In genomic region chr6:36671687-36672375, GRCh38 we compare ENCODE assay signal across 1 cellular context.
TF ChIP-seq lines count a peak whose summit lies in the region.

No MANE protein-coding gene starts in this region.

TF ChIP-seq in HepG2, 621 proteins besides CTCF, POLR2A, EP300 and RAD21 (continued from another document and continues in another):
- no peak for TF ChIP-seq SP140L (CRISPR knock-in tag; IDR thresholded peaks at IDR 0.05; ENCODE audit: borderline replicate concordance)
- TF ChIP-seq TRIM24 (CRISPR knock-in tag; IDR thresholded peaks at IDR 0.05), result no peak
- no peak for TF ChIP-seq MBD4 (IDR thresholded peaks at IDR 0.05; ENCODE audit: borderline replicate concordance, low read length)
- TF ChIP-seq SOX13 (IDR thresholded peaks at IDR 0.05), result no peak
- TF ChIP-seq SOX13 (CRISPR knock-in tag; conservative IDR thresholded peaks at IDR 0.05 in 1 of 2, IDR thresholded peaks at IDR 0.05 in 1 of 2), result peak in 1 of 2 experiments; percentile 29; a peak in 1 of 4 replicates
- no peak for TF ChIP-seq ZNF407 (CRISPR knock-in tag; IDR thresholded peaks at IDR 0.05; ENCODE audit: not compliant biosample characterization)
- no peak for TF ChIP-seq MTA1 (CRISPR knock-in tag; IDR thresholded peaks at IDR 0.05; ENCODE audit: borderline replicate concordance)
- peak; percentile 32; the same call in 1 of the 2 replicates for TF ChIP-seq MED1 (CRISPR knock-in tag; IDR thresholded peaks at IDR 0.05)
- no peak for TF ChIP-seq SYNCRIP (IDR thresholded peaks at IDR 0.05; ENCODE audit: insufficient read depth, low read depth, low read length)
- no peak for TF ChIP-seq ZNF577 (CRISPR knock-in tag; IDR thresholded peaks at IDR 0.05; ENCODE audit: borderline replicate concordance, low read depth)
- no peak for TF ChIP-seq ZNF709 (CRISPR knock-in tag; IDR thresholded peaks at IDR 0.05)
- peak; percentile 28; the same call in 1 of the 2 replicates for TF ChIP-seq UBTF (CRISPR knock-in tag; IDR thresholded peaks at IDR 0.05)
- TF ChIP-seq ZNF616 (CRISPR knock-in tag; IDR thresholded peaks at IDR 0.05; ENCODE audit: low read depth), result 0 out of 2 replicates have a peak, but pooled peaks have one; percentile 50
- TF ChIP-seq NR0B2 (CRISPR knock-in tag; IDR thresholded peaks at IDR 0.05), result no peak
- TF ChIP-seq ZNF713 (CRISPR knock-in tag; IDR thresholded peaks at IDR 0.05), result no peak
- TF ChIP-seq REPIN1 (CRISPR knock-in tag; IDR thresholded peaks at IDR 0.05; ENCODE audit: borderline replicate concordance, low read depth), result no peak
- peak; percentile 31; the same call in 1 of the 2 replicates for TF ChIP-seq RXRA (CRISPR knock-in tag; IDR thresholded peaks at IDR 0.05)
- no peak for TF ChIP-seq REL (CRISPR knock-in tag; conservative IDR thresholded peaks at IDR 0.05)
- TF ChIP-seq MIER3 (CRISPR knock-in tag; IDR thresholded peaks at IDR 0.05; ENCODE audit: borderline replicate concordance), result 0 out of 2 replicates have a peak, but pooled peaks have one; percentile 10
- TF ChIP-seq TCF12 (IDR thresholded peaks at IDR 0.05), result no peak
- TF ChIP-seq TCF12 (CRISPR knock-in tag; IDR thresholded peaks at IDR 0.05), result no peak
- TF ChIP-seq, protein P1, sequence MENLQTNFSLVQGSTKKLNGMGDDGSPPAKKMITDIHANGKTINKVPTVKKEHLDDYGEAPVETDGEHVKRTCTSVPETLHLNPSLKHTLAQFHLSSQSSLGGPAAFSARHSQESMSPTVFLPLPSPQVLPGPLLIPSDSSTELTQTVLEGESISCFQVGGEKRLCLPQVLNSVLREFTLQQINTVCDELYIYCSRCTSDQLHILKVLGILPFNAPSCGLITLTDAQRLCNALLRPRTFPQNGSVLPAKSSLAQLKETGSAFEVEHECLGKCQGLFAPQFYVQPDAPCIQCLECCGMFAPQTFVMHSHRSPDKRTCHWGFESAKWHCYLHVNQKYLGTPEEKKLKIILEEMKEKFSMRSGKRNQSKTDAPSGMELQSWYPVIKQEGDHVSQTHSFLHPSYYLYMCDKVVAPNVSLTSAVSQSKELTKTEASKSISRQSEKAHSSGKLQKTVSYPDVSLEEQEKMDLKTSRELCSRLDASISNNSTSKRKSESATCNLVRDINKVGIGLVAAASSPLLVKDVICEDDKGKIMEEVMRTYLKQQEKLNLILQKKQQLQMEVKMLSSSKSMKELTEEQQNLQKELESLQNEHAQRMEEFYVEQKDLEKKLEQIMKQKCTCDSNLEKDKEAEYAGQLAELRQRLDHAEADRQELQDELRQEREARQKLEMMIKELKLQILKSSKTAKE (CRISPR knock-in tag; IDR thresholded peaks at IDR 0.05; ENCODE audit: borderline replicate concordance), result no peak
- no peak for TF ChIP-seq CCDC6 (CRISPR knock-in tag; IDR thresholded peaks at IDR 0.05)
- TF ChIP-seq SMYD3 (CRISPR knock-in tag; IDR thresholded peaks at IDR 0.05), result no peak
- no peak for TF ChIP-seq XRCC5 (optimal IDR thresholded peaks at IDR 0.05; ENCODE audit: low read length)
- no peak for TF ChIP-seq ZNF761 (CRISPR knock-in tag; conservative IDR thresholded peaks at IDR 0.05)
- no peak for TF ChIP-seq NR2F2 (IDR thresholded peaks at IDR 0.05; ENCODE audit: borderline replicate concordance, low read depth)
- TF ChIP-seq POGZ (CRISPR knock-in tag; IDR thresholded peaks at IDR 0.05), result no peak
- TF ChIP-seq HCFC1 (IDR thresholded peaks at IDR 0.05; ENCODE audit: low read depth, low read length), result no peak
- TF ChIP-seq SP4 (CRISPR knock-in tag; IDR thresholded peaks at IDR 0.05), result no peak
- TF ChIP-seq ZNF558 (CRISPR knock-in tag; IDR thresholded peaks at IDR 0.05; ENCODE audit: borderline replicate concordance), result no peak
- no peak for TF ChIP-seq ZNF678 (CRISPR knock-in tag; IDR thresholded peaks at IDR 0.05)
- 0 out of 2 replicates have a peak, but pooled peaks have one; percentile 20 for TF ChIP-seq ZFP90 (CRISPR knock-in tag; IDR thresholded peaks at IDR 0.05; ENCODE audit: borderline replicate concordance)
- no peak for TF ChIP-seq AGO2 (optimal IDR thresholded peaks at IDR 0.05; ENCODE audit: low read depth, low read length)
- TF ChIP-seq, protein P2, sequence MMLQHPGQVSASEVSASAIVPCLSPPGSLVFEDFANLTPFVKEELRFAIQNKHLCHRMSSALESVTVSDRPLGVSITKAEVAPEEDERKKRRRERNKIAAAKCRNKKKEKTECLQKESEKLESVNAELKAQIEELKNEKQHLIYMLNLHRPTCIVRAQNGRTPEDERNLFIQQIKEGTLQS (CRISPR knock-in tag; IDR thresholded peaks at IDR 0.05), result no peak
- TF ChIP-seq ZNF33B (CRISPR knock-in tag; IDR thresholded peaks at IDR 0.05), result no peak
- TF ChIP-seq ZFY (CRISPR knock-in tag; IDR thresholded peaks at IDR 0.05), result peak; percentile 76
- no peak for TF ChIP-seq ATF7 (IDR thresholded peaks at IDR 0.05)
- no peak for TF ChIP-seq ATF7 (CRISPR knock-in tag; IDR thresholded peaks at IDR 0.05)
- TF ChIP-seq, protein P3, sequence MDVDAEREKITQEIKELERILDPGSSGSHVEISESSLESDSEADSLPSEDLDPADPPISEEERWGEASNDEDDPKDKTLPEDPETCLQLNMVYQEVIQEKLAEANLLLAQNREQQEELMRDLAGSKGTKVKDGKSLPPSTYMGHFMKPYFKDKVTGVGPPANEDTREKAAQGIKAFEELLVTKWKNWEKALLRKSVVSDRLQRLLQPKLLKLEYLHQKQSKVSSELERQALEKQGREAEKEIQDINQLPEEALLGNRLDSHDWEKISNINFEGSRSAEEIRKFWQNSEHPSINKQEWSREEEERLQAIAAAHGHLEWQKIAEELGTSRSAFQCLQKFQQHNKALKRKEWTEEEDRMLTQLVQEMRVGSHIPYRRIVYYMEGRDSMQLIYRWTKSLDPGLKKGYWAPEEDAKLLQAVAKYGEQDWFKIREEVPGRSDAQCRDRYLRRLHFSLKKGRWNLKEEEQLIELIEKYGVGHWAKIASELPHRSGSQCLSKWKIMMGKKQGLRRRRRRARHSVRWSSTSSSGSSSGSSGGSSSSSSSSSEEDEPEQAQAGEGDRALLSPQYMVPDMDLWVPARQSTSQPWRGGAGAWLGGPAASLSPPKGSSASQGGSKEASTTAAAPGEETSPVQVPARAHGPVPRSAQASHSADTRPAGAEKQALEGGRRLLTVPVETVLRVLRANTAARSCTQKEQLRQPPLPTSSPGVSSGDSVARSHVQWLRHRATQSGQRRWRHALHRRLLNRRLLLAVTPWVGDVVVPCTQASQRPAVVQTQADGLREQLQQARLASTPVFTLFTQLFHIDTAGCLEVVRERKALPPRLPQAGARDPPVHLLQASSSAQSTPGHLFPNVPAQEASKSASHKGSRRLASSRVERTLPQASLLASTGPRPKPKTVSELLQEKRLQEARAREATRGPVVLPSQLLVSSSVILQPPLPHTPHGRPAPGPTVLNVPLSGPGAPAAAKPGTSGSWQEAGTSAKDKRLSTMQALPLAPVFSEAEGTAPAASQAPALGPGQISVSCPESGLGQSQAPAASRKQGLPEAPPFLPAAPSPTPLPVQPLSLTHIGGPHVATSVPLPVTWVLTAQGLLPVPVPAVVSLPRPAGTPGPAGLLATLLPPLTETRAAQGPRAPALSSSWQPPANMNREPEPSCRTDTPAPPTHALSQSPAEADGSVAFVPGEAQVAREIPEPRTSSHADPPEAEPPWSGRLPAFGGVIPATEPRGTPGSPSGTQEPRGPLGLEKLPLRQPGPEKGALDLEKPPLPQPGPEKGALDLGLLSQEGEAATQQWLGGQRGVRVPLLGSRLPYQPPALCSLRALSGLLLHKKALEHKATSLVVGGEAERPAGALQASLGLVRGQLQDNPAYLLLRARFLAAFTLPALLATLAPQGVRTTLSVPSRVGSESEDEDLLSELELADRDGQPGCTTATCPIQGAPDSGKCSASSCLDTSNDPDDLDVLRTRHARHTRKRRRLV (CRISPR knock-in tag; IDR thresholded peaks at IDR 0.05), result no peak
- TF ChIP-seq ZNF234 (CRISPR knock-in tag; conservative IDR thresholded peaks at IDR 0.05), result no peak
- TF ChIP-seq, protein P4, sequence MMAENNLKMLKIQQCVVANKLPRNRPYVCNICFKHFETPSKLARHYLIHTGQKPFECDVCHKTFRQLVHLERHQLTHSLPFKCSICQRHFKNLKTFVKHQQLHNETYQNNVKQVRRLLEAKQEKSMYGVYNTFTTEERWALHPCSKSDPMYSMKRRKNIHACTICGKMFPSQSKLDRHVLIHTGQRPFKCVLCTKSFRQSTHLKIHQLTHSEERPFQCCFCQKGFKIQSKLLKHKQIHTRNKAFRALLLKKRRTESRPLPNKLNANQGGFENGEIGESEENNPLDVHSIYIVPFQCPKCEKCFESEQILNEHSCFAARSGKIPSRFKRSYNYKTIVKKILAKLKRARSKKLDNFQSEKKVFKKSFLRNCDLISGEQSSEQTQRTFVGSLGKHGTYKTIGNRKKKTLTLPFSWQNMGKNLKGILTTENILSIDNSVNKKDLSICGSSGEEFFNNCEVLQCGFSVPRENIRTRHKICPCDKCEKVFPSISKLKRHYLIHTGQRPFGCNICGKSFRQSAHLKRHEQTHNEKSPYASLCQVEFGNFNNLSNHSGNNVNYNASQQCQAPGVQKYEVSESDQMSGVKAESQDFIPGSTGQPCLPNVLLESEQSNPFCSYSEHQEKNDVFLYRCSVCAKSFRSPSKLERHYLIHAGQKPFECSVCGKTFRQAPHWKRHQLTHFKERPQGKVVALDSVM (CRISPR knock-in tag; IDR thresholded peaks at IDR 0.05), result no peak
- TF ChIP-seq ZFP36L1 (CRISPR knock-in tag; IDR thresholded peaks at IDR 0.05), result no peak
- no peak for TF ChIP-seq SOX5 (CRISPR knock-in tag; IDR thresholded peaks at IDR 0.05; ENCODE audit: borderline replicate concordance)
- TF ChIP-seq SRSF4 (IDR thresholded peaks at IDR 0.05; ENCODE audit: low read depth, low read length, poor library complexity, severe bottlenecking), result no peak
- TF ChIP-seq HNRNPK (IDR thresholded peaks at IDR 0.05; ENCODE audit: low read depth, low read length, poor library complexity, severe bottlenecking), result no peak
